ENCODE assay signal across 24 cellular contexts in genomic region chr3:124935264-124935663, GRCh38. TPM values are rescaled to one million over a fixed set of nuclear protein-coding genes. Genes with fewer than 3 reads are reported as not detected.
A peak's percentile ranks its signal among the peaks of the same experiment; 100 is the strongest.
DNase-seq lines count a peak whose midpoint lies in the region; ATAC-seq and TF ChIP-seq lines count a peak whose summit lies in the region.
"Had no signal": no experiment of that assay in that cellular context is flagged by ENCODE, and none has a peak within 500 bp of the region (broad histone marks: within the 10 kb centered on the region; RNA-seq: fewer than 3 reads in every experiment).

No MANE protein-coding gene starts in this region.

- H3K27me3 ChIP-seq in mucosa of rectum (ENCODE audit: control insufficient read depth in 2 of 2, insufficient read depth in 2 of 2, low read length in 2 of 2): no peaks in the 10 kb centered on the region
- no peaks in the 10 kb centered on the region for H3K27me3 ChIP-seq in esophagus squamous epithelium
- H3K27me3 ChIP-seq: gastroesophageal sphincter had no signal

- no peaks in the 10 kb centered on the region for H3K36me3 ChIP-seq in mucosa of rectum (ENCODE audit: control insufficient read depth in 2 of 2, insufficient read depth in 2 of 2, low read length in 2 of 2)
- no peaks in the 10 kb centered on the region for H3K36me3 ChIP-seq in esophagus squamous epithelium
- H3K36me3 ChIP-seq: gastroesophageal sphincter, lower lobe of right lung had no signal

- H3K27ac ChIP-seq in mucosa of rectum (ENCODE audit: low read depth in 2 of 2, low read length in 2 of 2) (peak overlapping the region; percentile 88 to 90), esophagus squamous epithelium (no peak overlapping the region)
- H3K27ac ChIP-seq: gastroesophageal sphincter, lower lobe of right lung had no signal

- no peak for TF ChIP-seq POLR2A in esophagus squamous epithelium (IDR thresholded peaks at IDR 0.05)

- TF ChIP-seq CTCF in GM13977 (IDR thresholded peaks at IDR 0.05; ENCODE audit: extremely low read depth, insufficient read depth, missing control alignments) (no peak), GM20000 (IDR thresholded peaks at IDR 0.05; ENCODE audit: extremely low read depth, missing control alignments) (no peak), esophagus squamous epithelium (IDR thresholded peaks at IDR 0.05) (no peak)

- in situ Hi-C loops in GM13977 (cut with MboI; ENCODE audit: low pct_unique_long_range_greater_than_20kb, low sequenced_read_pairs, unreplicated experiment): loop anchor here (25.0 kb wide), 1 partner anchor 502 kb away; no protein-coding TSS in a partner anchor

- peak; percentile 23 for DNase-seq in GM13977 (ENCODE audit: low spot score)
- peak; percentile 21 for DNase-seq in GM20000 (ENCODE audit: low spot score)
- DNase-seq in RKO (ENCODE audit: low spot score): no peak
- DNase-seq in stimulated activated CD4-positive, alpha-beta T cell treated with anti-CD3 and anti-CD28 coated beads, Interleukin-4, amount 100 ng/mL, for 4 hours: no peak
- DNase-seq in esophagus squamous epithelium (lab: John Stamatoyannopoulos, UW): no peak
- DNase-seq: activated CD4-positive, CD25-positive, alpha-beta regulatory T cell; activated CD8-positive, alpha-beta T cell treated with anti-CD3 and anti-CD28 coated beads for 36 hours; activated gamma-delta T cell; C1 segment of cervical spinal cord; effector memory CD8-positive, alpha-beta T cell; lower lobe of right lung; NCI-H1105 treated with DMSO at 0.1 percent for 48 hours; NCI-H524 treated with DMSO at 0.1 percent for 48 hours; SHP77; stimulated activated naive CD4-positive, alpha-beta T cell treated with Interleukin-2 at 50 U/mL for 16 hours; T1000 had no signal

- ATAC-seq in HG03432 (IDR thresholded peaks at IDR 0.05; ENCODE audit: unreplicated experiment) (peak; percentile 57), GM19467 (IDR thresholded peaks at IDR 0.05; ENCODE audit: unreplicated experiment) (no peak)
- ATAC-seq: activated CD8-positive, alpha-beta T cell treated with anti-CD3 and anti-CD28 coated beads for 36 hours; effector memory CD8-positive, alpha-beta T cell; esophagus mucosa; gastroesophageal sphincter; lower lobe of right lung had no signal

- peak overlapping the region in 1 of 2 donors; percentile 7 for H3K9ac ChIP-seq in mucosa of rectum (ENCODE audit: low read depth in 1 of 2, low read length in 2 of 2)

- H3K9me3 ChIP-seq in mucosa of rectum (ENCODE audit: control insufficient read depth in 2 of 2, low read length in 2 of 2) (no peaks in the 10 kb centered on the region), esophagus squamous epithelium (no peaks in the 10 kb centered on the region)
- H3K9me3 ChIP-seq: gastroesophageal sphincter, lower lobe of right lung had no signal

- H3K4me3 ChIP-seq in mucosa of rectum (ENCODE audit: low read length in 2 of 2) (peak overlapping the region; percentile 74 to 89), esophagus squamous epithelium (no peak overlapping the region)
- H3K4me3 ChIP-seq: gastroesophageal sphincter, lower lobe of right lung had no signal

- intact Hi-C loops in esophagus squamous epithelium (cut with DNase I): no loop called here

- peaks cover 10 to 16% of the 10 kb centered on the region in 2 donors for H3K4me1 ChIP-seq in mucosa of rectum (ENCODE audit: control insufficient read depth in 2 of 2, insufficient read depth in 2 of 2, low read length in 2 of 2)
- H3K4me1 ChIP-seq in esophagus squamous epithelium: no peaks in the 10 kb centered on the region
- H3K4me1 ChIP-seq: lower lobe of right lung had no signal

RNA-seq across cellular contexts. Expression of gene MUC13, which starts 0.7 kb away (rescaled TPM):
- under 1 TPM in 1 of 4 donors, not detected in 3; 0.19 TPM for total RNA-seq in esophagus squamous epithelium
- total RNA-seq: activated CD8-positive, alpha-beta T cell treated with anti-CD3 and anti-CD28 coated beads for 36 hours; chondrocyte; esophagus mucosa; gastroesophageal sphincter; OCI-LY7; skeletal muscle tissue had no signal

RNA-seq across cellular contexts. Expression of gene ITGB5, which starts 48.1 kb away (rescaled TPM):
- 100 to 1,000 TPM in 1 of 4 donors, 10 to 100 TPM in 3; 68.4 to 114 (median 79.7) TPM for total RNA-seq in esophagus squamous epithelium
- total RNA-seq: OCI-LY7 had no signal

Comparison
In these comparisons a context has a peak if more than half of its experiments do, and no peak if none do; other contexts are left out.
1. DNase-seq: peak in GM13977 (single experiment) and GM20000 (single experiment); none in RKO (single experiment), stimulated activated CD4-positive, alpha-beta T cell treated with anti-CD3 and anti-CD28 coated beads, Interleukin-4, amount 100 ng/mL, for 4 hours (0 of 2) and esophagus squamous epithelium (single experiment).
2. H3K27ac ChIP-seq: peak in mucosa of rectum (2 of 2); none in esophagus squamous epithelium (0 of 4).
3. H3K4me3 ChIP-seq: peak in mucosa of rectum (2 of 2); none in esophagus squamous epithelium (0 of 4).